28 cellular contexts compared by ENCODE assay signal in genomic region chr12:58079806-58080205, GRCh38.
"Had no signal": no experiment of that assay in that cellular context is flagged by ENCODE, and none has a peak within 500 bp of the region (broad histone marks: within the 10 kb centered on the region; RNA-seq: fewer than 3 reads in every experiment).

No MANE protein-coding gene starts in this region.

- H3K27me3 ChIP-seq: ascending aorta, colonic mucosa, gastrocnemius medialis, heart left ventricle had no signal

- H3K9me3 ChIP-seq: ascending aorta, colonic mucosa, gastrocnemius medialis, heart left ventricle had no signal

- H3K9me3 Mint-ChIP-seq: activated B cell treated with CpG ODN at 0.5 μM for 24 hours; activated CD4-positive, alpha-beta memory T cell treated with anti-CD3 and anti-CD28 coated beads for 36 hours; activated CD4-positive, alpha-beta T cell treated with anti-CD3 and anti-CD28 coated beads, Interleukin-2, amount 10 ng/mL, durations not matched to agents 24 days and 14 days; activated naive CD4-positive, alpha-beta T cell treated with anti-CD3 and anti-CD28 coated beads, Interleukin-2, amount 10 ng/mL, durations not matched to agents 7 days and 5 days; activated naive CD4-positive, alpha-beta T cell treated with anti-CD3 and anti-CD28 coated beads, Interleukin-2, amount 50 U/mL, for 72 hours; activated naive CD8-positive, alpha-beta T cell treated with anti-CD3 and anti-CD28 coated beads, Interleukin-2, amount 10 ng/mL, durations not matched to agents 7 days and 5 days; activated T-cell treated with anti-CD3 and anti-CD28 coated beads, Interleukin-2, amount 50 U/mL, for 24 hours; activated T-cell treated with anti-CD3 and anti-CD28 coated beads, Interleukin-2, amount 50 U/mL, for 72 hours; brain had no signal

- H3K4me1 ChIP-seq: ascending aorta, colonic mucosa, heart left ventricle had no signal

- H3K4me1 Mint-ChIP-seq: activated B cell treated with CpG ODN at 0.5 μM for 24 hours; activated CD4-positive, alpha-beta T cell treated with anti-CD3 and anti-CD28 coated beads for 36 hours; activated CD4-positive, alpha-beta T cell treated with anti-CD3 and anti-CD28 coated beads, Interleukin-2, amount 10 ng/mL, durations not matched to agents 24 days and 14 days; activated naive CD4-positive, alpha-beta T cell treated with anti-CD3 and anti-CD28 coated beads, Interleukin-2, amount 10 ng/mL, durations not matched to agents 7 days and 5 days; activated naive CD8-positive, alpha-beta T cell treated with anti-CD3 and anti-CD28 coated beads, Interleukin-2, amount 10 ng/mL, durations not matched to agents 7 days and 5 days had no signal

- H3K4me3 Mint-ChIP-seq: activated B cell treated with CpG ODN at 0.5 μM for 24 hours; activated CD4-positive, alpha-beta memory T cell treated with anti-CD3 and anti-CD28 coated beads for 36 hours; activated CD4-positive, alpha-beta T cell treated with anti-CD3 and anti-CD28 coated beads for 36 hours; activated CD4-positive, alpha-beta T cell treated with anti-CD3 and anti-CD28 coated beads, Interleukin-2, amount 10 ng/mL, durations not matched to agents 24 days and 14 days; activated CD8-positive, alpha-beta T cell treated with anti-CD3 and anti-CD28 coated beads, Interleukin-2, amount 10 ng/mL, durations not matched to agents 7 days and 5 days; activated naive CD4-positive, alpha-beta T cell treated with anti-CD3 and anti-CD28 coated beads, Interleukin-2, amount 10 ng/mL, durations not matched to agents 7 days and 5 days; activated naive CD8-positive, alpha-beta T cell treated with anti-CD3 and anti-CD28 coated beads, Interleukin-2, amount 10 ng/mL, durations not matched to agents 7 days and 5 days; activated T-cell treated with anti-CD3 and anti-CD28 coated beads, Interleukin-2, amount 50 U/mL, for 24 hours; activated T-cell treated with anti-CD3 and anti-CD28 coated beads, Interleukin-2, amount 50 U/mL, for 72 hours; brain had no signal

- H3K36me3 Mint-ChIP-seq: activated CD4-positive, alpha-beta memory T cell treated with anti-CD3 and anti-CD28 coated beads for 36 hours; activated naive CD4-positive, alpha-beta T cell treated with anti-CD3 and anti-CD28 coated beads, Interleukin-2, amount 10 ng/mL, durations not matched to agents 7 days and 5 days; activated naive CD4-positive, alpha-beta T cell treated with anti-CD3 and anti-CD28 coated beads, Interleukin-2, amount 50 U/mL, for 72 hours; activated naive CD8-positive, alpha-beta T cell treated with anti-CD3 and anti-CD28 coated beads, Interleukin-2, amount 10 ng/mL, durations not matched to agents 7 days and 5 days; brain had no signal

- H3K27ac Mint-ChIP-seq: activated B cell treated with CpG ODN at 0.5 μM for 24 hours; activated CD4-positive, alpha-beta memory T cell treated with anti-CD3 and anti-CD28 coated beads for 36 hours; activated CD4-positive, alpha-beta T cell treated with anti-CD3 and anti-CD28 coated beads for 36 hours; activated CD4-positive, alpha-beta T cell treated with anti-CD3 and anti-CD28 coated beads, Interleukin-2, amount 10 ng/mL, durations not matched to agents 24 days and 14 days; activated CD8-positive, alpha-beta T cell treated with anti-CD3 and anti-CD28 coated beads, Interleukin-2, amount 10 ng/mL, durations not matched to agents 7 days and 5 days; activated naive CD4-positive, alpha-beta T cell treated with anti-CD3 and anti-CD28 coated beads, Interleukin-2, amount 10 ng/mL, durations not matched to agents 7 days and 5 days; activated naive CD4-positive, alpha-beta T cell treated with anti-CD3 and anti-CD28 coated beads, Interleukin-2, amount 50 U/mL, for 72 hours; activated naive CD8-positive, alpha-beta T cell treated with anti-CD3 and anti-CD28 coated beads, Interleukin-2, amount 10 ng/mL, durations not matched to agents 7 days and 5 days; activated T-cell treated with anti-CD3 and anti-CD28 coated beads, Interleukin-2, amount 50 U/mL, for 24 hours; activated T-cell treated with anti-CD3 and anti-CD28 coated beads, Interleukin-2, amount 50 U/mL, for 72 hours had no signal

- ATAC-seq: activated CD4-positive, alpha-beta T cell treated with anti-CD3 and anti-CD28 coated beads for 36 hours; activated CD4-positive, CD25-positive, alpha-beta regulatory T cell treated with anti-CD3 and anti-CD28 coated beads, Interleukin-2, amount 50 U/mL, for 24 hours; activated CD8-positive, alpha-beta T cell treated with anti-CD3 and anti-CD28 coated beads, Interleukin-2, amount 10 ng/mL, durations not matched to agents 7 days and 5 days; activated naive CD4-positive, alpha-beta T cell treated with anti-CD3 and anti-CD28 coated beads, Interleukin-2, amount 50 U/mL, for 72 hours; activated T-cell treated with anti-CD3 and anti-CD28 coated beads, Interleukin-2, amount 50 U/mL, for 72 hours; esophagus mucosa; gastrocnemius medialis; heart left ventricle had no signal

- H3K36me3 ChIP-seq: ascending aorta, colonic mucosa, gastrocnemius medialis, heart left ventricle, WERI-Rb-1 had no signal

- H3K27ac ChIP-seq: ascending aorta, colonic mucosa, gastrocnemius medialis, heart left ventricle, WERI-Rb-1 had no signal

- DNase-seq: activated B cell treated with CpG ODN at 0.5 μM for 24 hours; activated CD4-positive, alpha-beta memory T cell treated with anti-CD3 and anti-CD28 coated beads for 36 hours; activated CD4-positive, alpha-beta T cell treated with anti-CD3 and anti-CD28 coated beads for 36 hours; activated CD4-positive, alpha-beta T cell treated with anti-CD3 and anti-CD28 coated beads, Interleukin-2, amount 10 ng/mL, durations not matched to agents 24 days and 14 days; activated CD8-positive, alpha-beta memory T cell treated with anti-CD3 and anti-CD28 coated beads, Interleukin-2, amount 50 U/mL, for 48 hours; activated CD8-positive, alpha-beta T cell treated with anti-CD3 and anti-CD28 coated beads, Interleukin-2, amount 10 ng/mL, durations not matched to agents 7 days and 5 days; activated gamma-delta T cell; activated naive CD4-positive, alpha-beta T cell; activated naive CD4-positive, alpha-beta T cell treated with anti-CD3 and anti-CD28 coated beads, Interleukin-2, amount 10 ng/mL, durations not matched to agents 7 days and 5 days; activated naive CD8-positive, alpha-beta T cell treated with anti-CD3 and anti-CD28 coated beads, Interleukin-2, amount 10 ng/mL, durations not matched to agents 7 days and 5 days; activated T-cell treated with anti-CD3 and anti-CD28 coated beads for 4 hours; activated T-cell treated with anti-CD3 and anti-CD28 coated beads, Interleukin-2, amount 50 U/mL, for 24 hours; activated T-cell treated with anti-CD3 and anti-CD28 coated beads, Interleukin-2, amount 50 U/mL, for 72 hours; caudate nucleus; cerebellar nuclear complex; colonic mucosa; effector CD8-positive, alpha-beta T cell; foreskin fibroblast; gastrocnemius medialis; glutamatergic neuron; heart left ventricle; T-helper 2 cell; WERI-Rb-1 had no signal

- H3K4me3 ChIP-seq: ascending aorta, colonic mucosa, gastrocnemius medialis, heart left ventricle had no signal

- H3K27me3 Mint-ChIP-seq: brain had no signal
